Comparison of ENCODE assay signal across 23 cellular contexts in the genomic region with DNA sequence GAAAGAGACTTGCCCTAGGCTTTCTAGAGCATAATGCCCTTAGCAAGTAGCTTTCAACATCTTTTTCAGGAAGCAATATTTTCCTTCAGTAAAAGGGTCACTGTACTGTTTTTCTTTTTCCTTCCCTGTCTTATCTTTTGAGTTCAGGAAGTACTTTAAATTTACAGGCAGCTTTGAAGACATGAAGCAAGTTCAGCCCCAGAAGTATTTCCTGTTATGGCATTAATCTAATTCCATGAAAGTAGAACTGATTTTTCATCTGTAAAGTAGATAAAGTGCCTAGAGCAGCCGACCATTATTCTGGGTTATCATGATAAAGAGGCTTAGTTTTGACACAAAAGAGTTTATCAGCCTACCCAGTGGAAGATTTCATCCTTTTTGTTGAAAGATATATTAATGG.
DNase-seq lines count a peak whose midpoint lies in the region; ATAC-seq, FAIRE-seq and TF ChIP-seq lines count a peak whose summit lies in the region.
"Had no signal": no experiment of that assay in that cellular context is flagged by ENCODE, and none has a peak within 500 bp of the region (broad histone marks: within the 10 kb centered on the region; RNA-seq: fewer than 3 reads in every experiment).

No MANE protein-coding gene starts in this region.

- H3K4me1 ChIP-seq in cardiac muscle cell (ENCODE audit: low read depth) (peaks cover 18% of the 10 kb centered on the region), SK-N-SH (ENCODE audit: control insufficient read depth in 1 of 2, insufficient read depth in 2 of 2, low read depth in 1 of 2, low read length in 1 of 2) (peaks cover 6 to 16% of the 10 kb centered on the region in 2 experiments; a peak in 2 of 4 replicates), smooth muscle cell (ENCODE audit: low read depth) (peaks cover 5% of the 10 kb centered on the region)
- H3K4me1 ChIP-seq: Peyer's patch had no signal

- H3K9ac ChIP-seq in SK-N-SH (no peak overlapping the region), smooth muscle cell (ENCODE audit: low read depth) (no peak overlapping the region)
- H3K9ac ChIP-seq: BLaER1 treated with 17β-estradiol and CSF1 and Interleukin-3, amounts not matched to agents 10 nM and 100 nM had no signal

- TF ChIP-seq CTCF in cardiac muscle cell (IDR thresholded peaks at IDR 0.05; ENCODE audit: low read depth, low read length) = no peak
- TF ChIP-seq CTCF in SK-N-SH (IDR thresholded peaks at IDR 0.05) = no peak
- TF ChIP-seq CTCF in fibroblast of the aortic adventitia (IDR thresholded peaks at IDR 0.05; ENCODE audit: insufficient read depth, low read length) = no peak
- TF ChIP-seq CTCF in smooth muscle cell (IDR thresholded peaks at IDR 0.05; ENCODE audit: borderline replicate concordance, insufficient read depth, poor library complexity, severe bottlenecking) = no peak

- H3K27ac ChIP-seq in cardiac muscle cell (peak overlapping the region; percentile 48), SK-N-SH (ENCODE audit: low read depth in 2 of 2, low read length in 1 of 2) (peak overlapping the region; percentile 63 to 76), smooth muscle cell (ENCODE audit: low read depth) (no peak overlapping the region)
- H3K27ac ChIP-seq: BLaER1 treated with 17β-estradiol and CSF1 and Interleukin-3, amounts not matched to agents 10 nM and 100 nM; HL-60; ovary; Peyer's patch; WERI-Rb-1 had no signal

- H3K79me2 ChIP-seq in SK-N-SH (ENCODE audit: insufficient read depth) (no peaks in the 10 kb centered on the region), smooth muscle cell (ENCODE audit: low read depth) (no peaks in the 10 kb centered on the region)

- H3K4me3 ChIP-seq in cardiac muscle cell (no peak overlapping the region), SK-N-SH (ENCODE audit: low read depth in 2 of 2, low read length in 1 of 2) (no peak overlapping the region), fibroblast of the aortic adventitia (ENCODE audit: low read depth, low read length) (no peak overlapping the region), smooth muscle cell (no peak overlapping the region)
- H3K4me3 ChIP-seq: BLaER1 treated with 17β-estradiol and CSF1 and Interleukin-3, amounts not matched to agents 10 nM and 100 nM; ovary; Peyer's patch had no signal

- H2AFZ ChIP-seq in SK-N-SH (ENCODE audit: low read depth) (no peak overlapping the region), smooth muscle cell (ENCODE audit: low read depth) (no peak overlapping the region)

- 0% methylated on average over 1 of the region's 1 CpG for WGBS in SK-N-SH (ENCODE audit: low lambda C conversion rate)
- 18% methylated on average over 1 of the region's 1 CpG for WGBS in smooth muscle cell (ENCODE audit: low lambda C conversion rate)

- ATAC-seq in left cardiac atrium (no peak), HG03378 (IDR thresholded peaks at IDR 0.05; ENCODE audit: unreplicated experiment) (no peak)
- ATAC-seq: activated T-cell treated with anti-CD3 and anti-CD28 coated beads, Interleukin-2, amount 50 U/mL, for 4 hours; left ventricle myocardium superior; stimulated activated naive CD8-positive, alpha-beta T cell treated with anti-CD3 and anti-CD28 coated beads, Interleukin-15, amount 100 ng/mL, for 72 hours had no signal

- H3K9me3 ChIP-seq in cardiac muscle cell (ENCODE audit: low read depth) = no peaks in the 10 kb centered on the region
- H3K9me3 ChIP-seq in SK-N-SH = no peaks in the 10 kb centered on the region
- H3K9me3 ChIP-seq in smooth muscle cell (replicated peaks; ENCODE audit: low read depth) = no peaks in the 10 kb centered on the region
- H3K9me3 ChIP-seq: ovary, Peyer's patch had no signal

- no peaks in the 10 kb centered on the region for H3K27me3 ChIP-seq in cardiac muscle cell
- H3K27me3 ChIP-seq in SK-N-SH (ENCODE audit: insufficient read depth) = no peaks in the 10 kb centered on the region
- H3K27me3 ChIP-seq in smooth muscle cell (ENCODE audit: low read depth) = no peaks in the 10 kb centered on the region
- H3K27me3 ChIP-seq: BLaER1 treated with 17β-estradiol and CSF1 and Interleukin-3, amounts not matched to agents 10 nM and 100 nM; ovary; Peyer's patch had no signal

- H3K9me2 ChIP-seq in SK-N-SH = no peaks in the 10 kb centered on the region

- H3F3A ChIP-seq in SK-N-SH (replicated peaks; ENCODE audit: insufficient read depth) (peaks cover 25% of the 10 kb centered on the region), smooth muscle cell (ENCODE audit: low read depth) (no peaks in the 10 kb centered on the region)

- POLR2A ChIA-PET in SK-N-SH (lab: Yijun Ruan, JAX) = interaction anchor here (0.5 kb wide), 1 partner anchor 326 kb away, joined by 3 read pairs; no protein-coding TSS in a partner anchor

- H3K4me2 ChIP-seq in SK-N-SH (no peak overlapping the region), smooth muscle cell (peak overlapping the region; percentile 40)

- H4K20me1 ChIP-seq in SK-N-SH (ENCODE audit: insufficient read depth) (no peaks in the 10 kb centered on the region), smooth muscle cell (ENCODE audit: low read depth) (no peaks in the 10 kb centered on the region)
- H4K20me1 ChIP-seq: BLaER1 treated with 17β-estradiol and CSF1 and Interleukin-3, amounts not matched to agents 10 nM and 100 nM had no signal

- H3K36me3 ChIP-seq in cardiac muscle cell = no peaks in the 10 kb centered on the region
- peaks cover 2 to 3% of the 10 kb centered on the region in 2 experiments for H3K36me3 ChIP-seq in SK-N-SH (replicated peaks in 1 of 2; ENCODE audit: control insufficient read depth in 1 of 2, insufficient read depth in 2 of 2, low read length in 1 of 2)
- no peaks in the 10 kb centered on the region for H3K36me3 ChIP-seq in smooth muscle cell (ENCODE audit: low read depth)
- H3K36me3 ChIP-seq: ovary, Peyer's patch, WERI-Rb-1 had no signal

- peak; percentile 42 to 84; a peak in 3 of 4 replicates for TF ChIP-seq EP300 in SK-N-SH (IDR thresholded peaks at IDR 0.05; ENCODE audit: borderline replicate concordance in 1 of 2, low read depth in 1 of 2, low read length in 1 of 2)

- peak; percentile 10; the same call in 1 of the 2 replicates for TF ChIP-seq RAD21 in SK-N-SH (IDR thresholded peaks at IDR 0.05; ENCODE audit: low read length)

- intact Hi-C loops in left cardiac atrium (cut with DNase I) = no loop called here

- FAIRE-seq in GM12892 (lab: Jason Lieb, UNC) (no peak), HTR-8/SVneo (lab: Jason Lieb, UNC) (no peak)

- DNase-seq in cardiac muscle cell (ENCODE audit: low read depth in 1 of 2, low spot score in 1 of 2) (peak; percentile 4 to 34), left cardiac atrium (no peak), SK-N-SH (peak; percentile 24), fibroblast of the aortic adventitia (ENCODE audit: low read depth) (peak; percentile 48), smooth muscle cell (lab: John Stamatoyannopoulos, UW; ENCODE audit: unreplicated experiment) (no peak), GM12892 (ENCODE audit: insufficient read length) (no peak), HTR-8/SVneo (ENCODE audit: insufficient read length, low spot score) (no peak)
- DNase-seq: activated CD4-positive, alpha-beta memory T cell treated with anti-CD3 and anti-CD28 coated beads, Interleukin-2, amount 10 ng/mL, durations not matched to agents 7 days and 5 days; activated naive CD4-positive, alpha-beta T cell treated with anti-CD3 and anti-CD28 coated beads, Interleukin-2, amount 50 U/mL, for 16 hours; activated T-cell treated with anti-CD3 and anti-CD28 coated beads, Interleukin-2, amount 50 U/mL, for 4 hours; DMS 273 treated with DMSO at 0.1 percent for 48 hours; foreskin melanocyte; KG1; left ventricle myocardium superior; NCI-H1105 treated with DMSO at 0.1 percent for 48 hours; NCI-H774; ovary; Peyer's patch; stimulated activated naive CD8-positive, alpha-beta T cell treated with anti-CD3 and anti-CD28 coated beads, Interleukin-15, amount 100 ng/mL, for 72 hours; WERI-Rb-1 had no signal

- TF ChIP-seq POLR2A in GM12892 (IDR thresholded peaks at IDR 0.05; ENCODE audit: low read depth, low read length) = no peak

- CTCF ChIA-PET in SK-N-SH (lab: Yijun Ruan, JAX) = interaction anchor here (0.9 to 1.4 kb wide), 4 partner anchors 9 to 225 kb away, joined by 3 read pairs; no protein-coding TSS in a partner anchor

TF ChIP-seq in SK-N-SH, 30 proteins besides CTCF, POLR2A, EP300 and RAD21 (continues in another document):
- TF ChIP-seq TEAD4 (IDR thresholded peaks at IDR 0.05; ENCODE audit: borderline replicate concordance, insufficient read depth) (peak; percentile 55; the same call in 1 of the 2 replicates), MEF2A (IDR thresholded peaks at IDR 0.05; ENCODE audit: borderline replicate concordance, low read depth) (no peak), RFX5 (IDR thresholded peaks at IDR 0.05; ENCODE audit: low read length) (no peak), POLR2AphosphoS5 (IDR thresholded peaks at IDR 0.05; ENCODE audit: low read depth, low read length) (0 out of 2 replicates have a peak, but pooled peaks have one; percentile 17), SIN3A (IDR thresholded peaks at IDR 0.05; ENCODE audit: borderline replicate concordance, low read depth, low read length) (no peak), FOXM1 (IDR thresholded peaks at IDR 0.05; ENCODE audit: low read depth) (no peak)
- TF ChIP-seq, protein P1, sequence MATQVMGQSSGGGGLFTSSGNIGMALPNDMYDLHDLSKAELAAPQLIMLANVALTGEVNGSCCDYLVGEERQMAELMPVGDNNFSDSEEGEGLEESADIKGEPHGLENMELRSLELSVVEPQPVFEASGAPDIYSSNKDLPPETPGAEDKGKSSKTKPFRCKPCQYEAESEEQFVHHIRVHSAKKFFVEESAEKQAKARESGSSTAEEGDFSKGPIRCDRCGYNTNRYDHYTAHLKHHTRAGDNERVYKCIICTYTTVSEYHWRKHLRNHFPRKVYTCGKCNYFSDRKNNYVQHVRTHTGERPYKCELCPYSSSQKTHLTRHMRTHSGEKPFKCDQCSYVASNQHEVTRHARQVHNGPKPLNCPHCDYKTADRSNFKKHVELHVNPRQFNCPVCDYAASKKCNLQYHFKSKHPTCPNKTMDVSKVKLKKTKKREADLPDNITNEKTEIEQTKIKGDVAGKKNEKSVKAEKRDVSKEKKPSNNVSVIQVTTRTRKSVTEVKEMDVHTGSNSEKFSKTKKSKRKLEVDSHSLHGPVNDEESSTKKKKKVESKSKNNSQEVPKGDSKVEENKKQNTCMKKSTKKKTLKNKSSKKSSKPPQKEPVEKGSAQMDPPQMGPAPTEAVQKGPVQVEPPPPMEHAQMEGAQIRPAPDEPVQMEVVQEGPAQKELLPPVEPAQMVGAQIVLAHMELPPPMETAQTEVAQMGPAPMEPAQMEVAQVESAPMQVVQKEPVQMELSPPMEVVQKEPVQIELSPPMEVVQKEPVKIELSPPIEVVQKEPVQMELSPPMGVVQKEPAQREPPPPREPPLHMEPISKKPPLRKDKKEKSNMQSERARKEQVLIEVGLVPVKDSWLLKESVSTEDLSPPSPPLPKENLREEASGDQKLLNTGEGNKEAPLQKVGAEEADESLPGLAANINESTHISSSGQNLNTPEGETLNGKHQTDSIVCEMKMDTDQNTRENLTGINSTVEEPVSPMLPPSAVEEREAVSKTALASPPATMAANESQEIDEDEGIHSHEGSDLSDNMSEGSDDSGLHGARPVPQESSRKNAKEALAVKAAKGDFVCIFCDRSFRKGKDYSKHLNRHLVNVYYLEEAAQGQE (IDR thresholded peaks at IDR 0.05; ENCODE audit: low read depth, low read length) = no peak

Comparison
In these comparisons a context has a peak if more than half of its experiments do, and no peak if none do; other contexts are left out.
1. DNase-seq: peak in cardiac muscle cell (2 of 2), SK-N-SH (single experiment) and fibroblast of the aortic adventitia (single experiment); none in left cardiac atrium (single experiment), smooth muscle cell (single experiment), GM12892 (single experiment) and HTR-8/SVneo (single experiment).